ENCODE assay signal across 8 cellular contexts in the genomic region with DNA sequence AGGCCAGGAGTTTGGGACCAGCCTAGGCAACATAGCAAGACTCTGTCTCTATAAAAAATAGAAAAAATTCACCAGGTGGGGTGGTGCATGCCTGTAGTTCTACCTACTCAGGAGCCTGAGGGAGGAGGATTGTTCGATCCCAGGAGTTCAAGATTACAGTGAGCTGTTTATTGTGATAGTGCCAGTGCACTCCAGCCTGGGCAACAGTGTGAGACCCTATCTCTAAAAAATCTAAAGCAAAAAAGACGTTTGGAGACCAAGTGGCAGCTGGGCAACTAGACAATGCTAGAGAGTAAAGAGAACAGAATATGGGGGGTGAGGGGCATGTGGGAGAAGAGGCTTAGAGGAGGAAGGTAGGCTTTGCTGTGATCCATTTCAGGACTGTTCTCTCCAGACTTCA. TPM values are rescaled to one million over a fixed set of nuclear protein-coding genes. Genes with fewer than 3 reads are reported as not detected.
DNase-seq lines count a peak whose midpoint lies in the region; ATAC-seq and TF ChIP-seq lines count a peak whose summit lies in the region.

No MANE protein-coding gene starts in this region.

- H3K4me2 ChIP-seq in Karpas-422 (ENCODE audit: low read depth, low read length, poor library complexity, severe bottlenecking) = peak overlapping the region; percentile 73
- peak overlapping the region; percentile 97 for H3K4me2 ChIP-seq in neural progenitor cell

- no peaks in the 10 kb centered on the region for H3K27me3 ChIP-seq in Karpas-422 (ENCODE audit: low read length)
- no peaks in the 10 kb centered on the region for H3K27me3 ChIP-seq in neural progenitor cell

- H3K27me3 Mint-ChIP-seq in brain = peaks cover 6% of the 10 kb centered on the region
- H3K27me3 Mint-ChIP-seq in neural progenitor cell (ENCODE audit: insufficient read depth, low read depth) = peaks cover 6% of the 10 kb centered on the region

- H3K27ac Mint-ChIP-seq in brain (peak overlapping the region in 3 of 5 experiments; percentile 79 to 95 (median 83)), neural progenitor cell (no peak overlapping the region)

- H3K4me1 ChIP-seq in ES-I3 (ENCODE audit: insufficient read depth, low read length) (no peaks in the 10 kb centered on the region), Karpas-422 (ENCODE audit: low read length) (peaks cover 50% of the 10 kb centered on the region), neural progenitor cell (peaks cover 8% of the 10 kb centered on the region)

- H3K27ac ChIP-seq in Karpas-422 (ENCODE audit: low read length) (peak overlapping the region; percentile 54; the same call in 1 of the 2 replicates), neural progenitor cell (no peak overlapping the region)

- H3K36me3 ChIP-seq in ES-I3 (ENCODE audit: insufficient read depth, low read length) (no peaks in the 10 kb centered on the region), Karpas-422 (ENCODE audit: insufficient read depth, low read length) (peaks cover 18% of the 10 kb centered on the region; the same call in 1 of the 2 replicates), neural progenitor cell (no peaks in the 10 kb centered on the region)

- H3K9me3 Mint-ChIP-seq in brain = no peaks in the 10 kb centered on the region
- H3K9me3 Mint-ChIP-seq in neural progenitor cell = no peaks in the 10 kb centered on the region

- no peak overlapping the region for H2AFZ ChIP-seq in Karpas-422 (ENCODE audit: low read length)
- no peak overlapping the region for H2AFZ ChIP-seq in neural progenitor cell (replicated peaks)

- H3K9ac ChIP-seq in ES-I3 (ENCODE audit: low read depth, low read length) = peak overlapping the region; percentile 98; the same call in 1 of the 2 replicates
- peak overlapping the region; percentile 94 for H3K9ac ChIP-seq in Karpas-422 (ENCODE audit: low read length)
- no peak overlapping the region for H3K9ac ChIP-seq in neural progenitor cell

- peak overlapping the region; percentile 93 for H3K4me3 ChIP-seq in Karpas-422 (ENCODE audit: low read length)
- H3K4me3 ChIP-seq in neural progenitor cell = peak overlapping the region; percentile 95

- H4K20me1 ChIP-seq in Karpas-422 (ENCODE audit: insufficient read depth, low read depth, low read length) (0 out of 2 replicates have a peak, but pooled peaks cover 6% of the 10 kb centered on the region), neural progenitor cell (ENCODE audit: low read depth) (no peaks in the 10 kb centered on the region)

- peak overlapping the region; percentile 96 to 99 (median 98) for H3K4me3 Mint-ChIP-seq in brain
- peak overlapping the region; percentile 98 for H3K4me3 Mint-ChIP-seq in neural progenitor cell

- H3K79me2 ChIP-seq in Karpas-422 (ENCODE audit: low read length) = peaks cover 60% of the 10 kb centered on the region
- peaks cover 58% of the 10 kb centered on the region for H3K79me2 ChIP-seq in neural progenitor cell (ENCODE audit: low read depth)

- H3K36me3 Mint-ChIP-seq in brain (peaks cover 12% of the 10 kb centered on the region), neural progenitor cell (peaks cover 13% of the 10 kb centered on the region)

- no peak for DNase-seq in Karpas-422
- no peak for DNase-seq in neural progenitor cell (ENCODE audit: low spot score)
- DNase-seq in NCI-H345 (lab: John Stamatoyannopoulos, UW) = no peak
- DNase-seq in AG20443 (ENCODE audit: low spot score) = no peak
- DNase-seq in HPDE6-E6E7 (ENCODE audit: extremely low spot score) = no peak

- ATAC-seq in HG02884 (IDR thresholded peaks at IDR 0.05; ENCODE audit: unreplicated experiment) = no peak

- H3F3A ChIP-seq in neural progenitor cell (ENCODE audit: low read depth) = peaks cover 4% of the 10 kb centered on the region

- no peaks in the 10 kb centered on the region for H3K9me2 ChIP-seq in Karpas-422 (replicated peaks; ENCODE audit: insufficient read depth, low read length)

- peaks cover 36% of the 10 kb centered on the region for H3K4me1 Mint-ChIP-seq in brain
- peaks cover 8% of the 10 kb centered on the region for H3K4me1 Mint-ChIP-seq in neural progenitor cell

- TF ChIP-seq CTCF in brain (conservative IDR thresholded peaks at IDR 0.05) (no peak), neural progenitor cell (IDR thresholded peaks at IDR 0.05) (no peak)

- H3K9me3 ChIP-seq in ES-I3 (ENCODE audit: control insufficient read depth, insufficient read depth, low read length) (no peaks in the 10 kb centered on the region), Karpas-422 (ENCODE audit: low read length) (no peaks in the 10 kb centered on the region), neural progenitor cell (ENCODE audit: low read depth) (no peaks in the 10 kb centered on the region)

RNA-seq across cellular contexts. Expression of a gene that starts 1.4 kb away (rescaled TPM):
- 13.6 TPM in 2 replicates for total RNA-seq in Karpas-422 (2014; rRNA removed; shearing (Covaris generic); ENCODE audit: low replicate concordance)
- polyA plus RNA-seq in brain (ENCODE audit: insufficient read depth, low read depth, low replicate concordance) = 2.8 TPM
- total RNA-seq in neural progenitor cell (ENCODE audit: low replicate concordance) = 15.0 and 17.2 TPM in 2 replicates
